ENCODE assay signal across 20 cellular contexts in the genomic region with DNA sequence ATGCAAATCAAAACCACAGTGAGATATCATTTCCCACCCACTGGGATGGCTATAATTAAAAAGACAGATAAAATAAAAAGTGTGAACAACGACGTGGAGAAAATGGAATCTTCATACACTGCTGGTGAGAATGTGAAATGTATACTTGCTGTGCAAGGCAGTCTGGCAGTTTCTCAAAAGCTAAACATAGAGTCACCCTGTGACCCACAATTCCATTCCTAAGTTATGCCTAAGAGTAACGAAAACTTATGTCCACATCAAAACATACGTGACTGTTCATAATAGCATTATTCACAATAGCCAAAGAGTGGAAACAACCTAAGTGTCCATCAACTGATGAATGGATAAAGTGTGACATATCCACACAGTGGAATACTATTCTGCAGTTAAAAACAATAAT. TPM values are rescaled to one million over a fixed set of nuclear protein-coding genes. Genes with fewer than 3 reads are reported as not detected.
DNase-seq lines count a peak whose midpoint lies in the region; ATAC-seq and TF ChIP-seq lines count a peak whose summit lies in the region.
"Had no signal": no experiment of that assay in that cellular context is flagged by ENCODE, and none has a peak within 500 bp of the region (broad histone marks: within the 10 kb centered on the region; RNA-seq: fewer than 3 reads in every experiment).

No MANE protein-coding gene starts in this region.

- H3K4me1 ChIP-seq in ACC112 (ENCODE audit: control insufficient read depth, insufficient read depth, low read length, unreplicated experiment) = peaks cover 53% of the 10 kb centered on the region
- peaks cover 1% of the 10 kb centered on the region for H3K4me1 ChIP-seq in mesenchymal stem cell (ENCODE audit: control insufficient read depth, insufficient read depth, low read depth, low read length)
- H3K4me1 ChIP-seq: breast epithelium, HAP-1 had no signal

- peaks cover 2% of the 10 kb centered on the region for H3K79me2 ChIP-seq in ACC112 (ENCODE audit: control insufficient read depth, insufficient read depth, low read length, unreplicated experiment)

- H3K27me3 ChIP-seq in ACC112 (ENCODE audit: insufficient read depth, low read length) (no peaks in the 10 kb centered on the region), mesenchymal stem cell (ENCODE audit: control insufficient read depth in 1 of 2, insufficient read depth in 1 of 2, low read length in 2 of 2) (no peaks in the 10 kb centered on the region)
- H3K27me3 ChIP-seq: breast epithelium had no signal

- WGBS in mesenchymal stem cell = 91% methylated on average over 4 of the region's 4 CpGs

- no peak overlapping the region for H2BK15ac ChIP-seq in mesenchymal stem cell (ENCODE audit: low read depth, poor library complexity, severe bottlenecking)

- no peak overlapping the region for H2AFZ ChIP-seq in ACC112 (ENCODE audit: low read length, unreplicated experiment)
- no peak overlapping the region for H2AFZ ChIP-seq in mesenchymal stem cell (ENCODE audit: low read depth, low read length)

- no peak overlapping the region for H2BK12ac ChIP-seq in mesenchymal stem cell (ENCODE audit: low read length in 2 of 2)

- H3K14ac ChIP-seq in mesenchymal stem cell (ENCODE audit: low read length in 2 of 2) = no peak overlapping the region

- peaks cover 21% of the 10 kb centered on the region for H3K36me3 Mint-ChIP-seq in activated CD4-positive, alpha-beta T cell treated with anti-CD3 and anti-CD28 coated beads, Interleukin-2, amount 10 ng/mL, durations not matched to agents 24 days and 14 days (ENCODE audit: low read depth)
- H3K36me3 Mint-ChIP-seq: activated naive CD8-positive, alpha-beta T cell had no signal

- no peak overlapping the region for H3K18ac ChIP-seq in mesenchymal stem cell (ENCODE audit: low read depth in 1 of 2, low read length in 2 of 2)

- ATAC-seq in HG02981 (IDR thresholded peaks at IDR 0.05; ENCODE audit: unreplicated experiment) = no peak
- ATAC-seq: left ventricle myocardium superior had no signal

- no peak overlapping the region for H3K23ac ChIP-seq in mesenchymal stem cell (ENCODE audit: low read length in 2 of 2)

- TF ChIP-seq CTCF in choroid plexus epithelial cell (conservative IDR thresholded peaks at IDR 0.05; ENCODE audit: low read depth, low read length) = peak; percentile 21

- no peak overlapping the region for H4K8ac ChIP-seq in mesenchymal stem cell (ENCODE audit: low read length)

- no peak overlapping the region for H3K4ac ChIP-seq in mesenchymal stem cell (ENCODE audit: low read depth in 1 of 2, low read length in 2 of 2)

- peaks cover 7% of the 10 kb centered on the region; the same call in 1 of the 2 replicates for H3K36me3 ChIP-seq in ACC112 (ENCODE audit: insufficient read depth, low read length)
- peaks cover 4 to 19% of the 10 kb centered on the region in 2 experiments for H3K36me3 ChIP-seq in mesenchymal stem cell (ENCODE audit: control insufficient read depth in 1 of 2, insufficient read depth in 2 of 2, low read depth in 1 of 2, low read length in 2 of 2)

- H3K9me3 ChIP-seq in mesenchymal stem cell (ENCODE audit: control insufficient read depth, low read length) = no peaks in the 10 kb centered on the region
- H3K9me3 ChIP-seq: breast epithelium, HAP-1 had no signal

- no peak overlapping the region for H3K4me2 ChIP-seq in mesenchymal stem cell (ENCODE audit: low read length, poor library complexity, severe bottlenecking)

- H3K27me3 Mint-ChIP-seq in activated CD4-positive, alpha-beta T cell treated with anti-CD3 and anti-CD28 coated beads, Interleukin-2, amount 10 ng/mL, durations not matched to agents 24 days and 14 days = no peaks in the 10 kb centered on the region
- H3K27me3 Mint-ChIP-seq: activated naive CD8-positive, alpha-beta T cell had no signal

- no peak overlapping the region for H2AK5ac ChIP-seq in mesenchymal stem cell (ENCODE audit: low read length, severe bottlenecking)

- H3K4me3 Mint-ChIP-seq in activated CD4-positive, alpha-beta T cell treated with anti-CD3 and anti-CD28 coated beads, Interleukin-2, amount 10 ng/mL, durations not matched to agents 24 days and 14 days = no peak overlapping the region
- H3K4me3 Mint-ChIP-seq: activated naive CD8-positive, alpha-beta T cell; neural crest cell had no signal

- no peaks in the 10 kb centered on the region for H3K9me3 Mint-ChIP-seq in activated CD4-positive, alpha-beta T cell treated with anti-CD3 and anti-CD28 coated beads, Interleukin-2, amount 10 ng/mL, durations not matched to agents 24 days and 14 days
- H3K9me3 Mint-ChIP-seq: neural crest cell had no signal

- intact Hi-C loops in activated CD4-positive, alpha-beta T cell treated with anti-CD3 and anti-CD28 coated beads, Interleukin-2, amount 10 ng/mL, durations not matched to agents 24 days and 14 days (cut with micrococcal nuclease) = no loop called here

- DNase-seq in HS-5 (ENCODE audit: low read depth) (peak; percentile 67), choroid plexus epithelial cell (ENCODE audit: low read depth) (peak; percentile 97), mesenchymal stem cell (peak; percentile 42), T1000 (lab: John Stamatoyannopoulos, UW) (no peak), hypothalamus (lab: John Stamatoyannopoulos, UW) (no peak)
- DNase-seq in activated CD4-positive, alpha-beta T cell treated with anti-CD3 and anti-CD28 coated beads, Interleukin-2, amount 10 ng/mL, durations not matched to agents 24 days and 14 days = no peak
- DNase-seq: Calu3, left ventricle myocardium superior, NCI-H1694, NCI-H345, NCI-H82, Right ventricle myocardium superior had no signal

- H3K27ac ChIP-seq in ACC112 (ENCODE audit: low read depth, low read length) (peak overlapping the region; percentile 63), mesenchymal stem cell (ENCODE audit: low read length, poor library complexity, severe bottlenecking) (no peak overlapping the region)
- H3K27ac ChIP-seq: 22Rv1, breast epithelium, HL-60 had no signal

- H4K91ac ChIP-seq in mesenchymal stem cell (ENCODE audit: low read length) = no peak overlapping the region

- H3K4me3 ChIP-seq in ACC112 (ENCODE audit: low read depth, low read length) (no peak overlapping the region), choroid plexus epithelial cell (ENCODE audit: low read depth, low read length) (no peak overlapping the region), mesenchymal stem cell (ENCODE audit: insufficient read depth in 1 of 2, low read depth in 1 of 2, low read length in 2 of 2) (no peak overlapping the region)
- H3K4me3 ChIP-seq: breast epithelium, HAP-1 had no signal

- H2BK5ac ChIP-seq in mesenchymal stem cell (ENCODE audit: low read depth, low read length, poor library complexity, severe bottlenecking) = no peak overlapping the region

- H2BK120ac ChIP-seq in mesenchymal stem cell (ENCODE audit: low read depth, low read length) = no peak overlapping the region

- H3K9ac ChIP-seq in mesenchymal stem cell (ENCODE audit: low read length) = no peak overlapping the region

- peaks cover 6% of the 10 kb centered on the region for H3K4me1 Mint-ChIP-seq in activated CD4-positive, alpha-beta T cell treated with anti-CD3 and anti-CD28 coated beads, Interleukin-2, amount 10 ng/mL, durations not matched to agents 24 days and 14 days
- H3K4me1 Mint-ChIP-seq: neural crest cell had no signal

- H3K79me1 ChIP-seq in mesenchymal stem cell (replicated peaks; ENCODE audit: low read length, poor library complexity, severe bottlenecking) = peaks cover 7% of the 10 kb centered on the region

- H3K27ac Mint-ChIP-seq in activated CD4-positive, alpha-beta T cell treated with anti-CD3 and anti-CD28 coated beads, Interleukin-2, amount 10 ng/mL, durations not matched to agents 24 days and 14 days = no peak overlapping the region
- H3K27ac Mint-ChIP-seq: activated naive CD8-positive, alpha-beta T cell had no signal

RNA-seq across cellular contexts. Expression of a gene that starts 38.1 kb away (rescaled TPM):
- polyA plus RNA-seq in mesenchymal stem cell (2013, experiment 1 of 2) = 27.8 TPM
- 27.3 TPM for polyA plus RNA-seq in mesenchymal stem cell (2013, experiment 2 of 2)
- 37.7 and 39.7 TPM in 2 replicates for total RNA-seq in activated CD4-positive, alpha-beta T cell treated with anti-CD3 and anti-CD28 coated beads, Interleukin-2, amount 10 ng/mL, durations not matched to agents 24 days and 14 days

RNA-seq across cellular contexts. Expression of a gene that starts 57.4 kb away (rescaled TPM):
- polyA plus RNA-seq in mesenchymal stem cell (2013, experiment 1 of 2) = 7.1 TPM
- polyA plus RNA-seq in mesenchymal stem cell (2013, experiment 2 of 2) = 7.3 TPM
- 18.2 and 21.9 TPM in 2 replicates for total RNA-seq in activated CD4-positive, alpha-beta T cell treated with anti-CD3 and anti-CD28 coated beads, Interleukin-2, amount 10 ng/mL, durations not matched to agents 24 days and 14 days

Comparison
In these comparisons a context has a peak if more than half of its experiments do, and no peak if none do; other contexts are left out.
1. DNase-seq: peak in HS-5 (single experiment), choroid plexus epithelial cell (single experiment) and mesenchymal stem cell (single experiment); none in activated CD4-positive, alpha-beta T cell treated with anti-CD3 and anti-CD28 coated beads, Interleukin-2, amount 10 ng/mL, durations not matched to agents 24 days and 14 days (single experiment), T1000 (single experiment) and hypothalamus (0 of 51).